ENCODE assay signal across 10 cellular contexts in genomic region chr10:11245510-11245909, GRCh38.
DNase-seq lines count a peak whose midpoint lies in the region; ATAC-seq and TF ChIP-seq lines count a peak whose summit lies in the region.
"Had no signal": no experiment of that assay in that cellular context is flagged by ENCODE, and none has a peak within 500 bp of the region (broad histone marks: within the 10 kb centered on the region; RNA-seq: fewer than 3 reads in every experiment).

No MANE protein-coding gene starts in this region.

- peaks cover 10 to 12% of the 10 kb centered on the region in 2 donors for H3K36me3 Mint-ChIP-seq in naive B cell

- H3K4me3 Mint-ChIP-seq in naive B cell = no peak overlapping the region

- WGBS in gastroesophageal sphincter (ENCODE audit: low coverage in 1 of 2), 2 donors = 88 to 90% methylated on average over 5 of the region's 8 CpGs

- H3K9me3 ChIP-seq in gastroesophageal sphincter = no peaks in the 10 kb centered on the region
- H3K9me3 ChIP-seq: adrenal gland had no signal

- H3K36me3 ChIP-seq in gastroesophageal sphincter = peaks cover 0 to 43% of the 10 kb centered on the region in 2 donors
- H3K36me3 ChIP-seq: adrenal gland had no signal

- no peak for TF ChIP-seq CTCF in omental fat pad (IDR thresholded peaks at IDR 0.05)
- no peak for TF ChIP-seq CTCF in gastroesophageal sphincter (IDR thresholded peaks at IDR 0.05)

- no peak overlapping the region for H3K4me3 ChIP-seq in gastroesophageal sphincter
- H3K4me3 ChIP-seq: adrenal gland had no signal

- H3K4me1 Mint-ChIP-seq in naive B cell = peaks cover 16 to 48% (median 20%) of the 10 kb centered on the region in 3 donors

- H3K27ac Mint-ChIP-seq in naive B cell = no peak overlapping the region

- TF ChIP-seq POLR2A in gastroesophageal sphincter (IDR thresholded peaks at IDR 0.05) = no peak

- peaks cover 0 to 33% (median 6%) of the 10 kb centered on the region in 3 donors for H3K4me1 ChIP-seq in gastroesophageal sphincter
- H3K4me1 ChIP-seq: adrenal gland had no signal

- ATAC-seq in GM18868 (IDR thresholded peaks at IDR 0.05; ENCODE audit: unreplicated experiment) = peak; percentile 47
- peak; percentile 42 for ATAC-seq in GM21619 (IDR thresholded peaks at IDR 0.05; ENCODE audit: unreplicated experiment)
- ATAC-seq in HG03565 (IDR thresholded peaks at IDR 0.05; ENCODE audit: unreplicated experiment) = peak; percentile 36
- peak; percentile 19 to 24 for ATAC-seq in naive B cell (ENCODE audit: low read depth in 2 of 2)
- no peak for ATAC-seq in omental fat pad (ENCODE audit: low FRiP score)
- no peak for ATAC-seq in gastroesophageal sphincter

- H3K27me3 ChIP-seq in gastroesophageal sphincter = no peaks in the 10 kb centered on the region
- H3K27me3 ChIP-seq: adrenal gland had no signal

- H3K27me3 Mint-ChIP-seq in naive B cell = no peaks in the 10 kb centered on the region

- H3K9me3 Mint-ChIP-seq in naive B cell = no peaks in the 10 kb centered on the region

- H3K27ac ChIP-seq in gastroesophageal sphincter = no peak overlapping the region
- H3K27ac ChIP-seq: adrenal gland had no signal

- DNase-seq in naive B cell = peak; percentile 27
- no peak for DNase-seq in iPS-NIHi11 (ENCODE audit: low spot score)
- DNase-seq in omental fat pad (ENCODE audit: low spot score) = no peak
- DNase-seq in kidney glomerular epithelial cell (lab: John Stamatoyannopoulos, UW) = no peak
- DNase-seq: adrenal gland, hippocampal formation had no signal

- no peak for TF ChIP-seq EP300 in gastroesophageal sphincter (IDR thresholded peaks at IDR 0.05)

Comparison
In these comparisons a context has a peak if more than half of its experiments do, and no peak if none do; other contexts are left out.
1. ATAC-seq: peak in GM18868 (single experiment), GM21619 (single experiment), HG03565 (single experiment) and naive B cell (2 of 2); none in omental fat pad (single experiment) and gastroesophageal sphincter (single experiment).